ENCODE assay signal across 9 cellular contexts in the genomic region with DNA sequence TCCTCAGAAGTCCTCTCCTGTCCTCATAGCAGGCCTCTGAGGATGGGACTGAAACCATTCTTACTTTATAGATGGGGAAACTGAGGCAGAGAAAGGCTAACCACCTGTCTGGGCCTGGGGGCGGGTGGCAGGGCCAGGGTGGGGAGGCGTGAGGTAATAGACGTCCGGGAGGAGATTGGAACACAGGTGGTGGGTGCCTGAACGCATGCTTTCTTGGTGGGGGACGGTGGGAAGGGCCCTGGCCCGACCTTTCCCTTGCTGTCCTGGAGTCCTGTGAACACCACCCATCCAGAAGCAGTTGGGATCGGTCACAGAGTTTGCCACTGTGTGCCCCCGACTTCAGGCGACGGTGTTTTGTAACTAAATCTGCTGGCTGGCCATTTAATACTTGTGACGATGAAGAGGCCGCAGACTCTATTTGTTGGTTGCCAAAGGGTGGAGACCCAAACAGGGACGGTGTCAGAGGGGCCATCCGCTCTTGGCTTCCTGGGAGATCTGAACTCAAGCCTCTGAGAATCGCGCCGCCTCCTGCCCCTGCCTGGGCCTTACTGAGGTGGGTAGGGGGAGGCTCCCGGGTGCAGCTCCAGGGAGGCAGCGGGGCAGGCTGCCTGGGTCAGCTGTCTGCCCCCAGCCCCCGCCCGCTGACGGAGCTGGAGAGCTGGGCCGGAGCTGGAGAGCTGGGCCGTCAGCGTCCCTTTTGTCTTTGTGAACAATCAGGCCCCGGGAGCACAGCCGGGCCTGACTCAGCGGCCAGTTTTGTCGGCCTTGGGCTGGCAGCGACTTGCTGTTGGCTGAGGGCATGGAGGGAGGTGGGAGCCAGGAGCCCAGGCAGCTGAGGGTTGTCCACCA. TPM values are rescaled to one million over a fixed set of nuclear protein-coding genes. Genes with fewer than 3 reads are reported as not detected.
DNase-seq lines count a peak whose midpoint lies in the region; ATAC-seq and TF ChIP-seq lines count a peak whose summit lies in the region.
"Had no signal": no experiment of that assay in that cellular context is flagged by ENCODE, and none has a peak within 500 bp of the region (broad histone marks: within the 10 kb centered on the region; RNA-seq: fewer than 3 reads in every experiment).

No MANE protein-coding gene starts in this region.

- intact Hi-C loops in mammary epithelial cell (cut with micrococcal nuclease), result loop anchor here (10.0 kb wide), 1 partner anchor 299 kb away; no protein-coding TSS in a partner anchor

- BruUV-seq in mammary epithelial cell (replicated peaks; lab: Mats Ljungman, UMichigan), result no TSS peak

- H3K4me3 ChIP-seq in mammary epithelial cell (replicated peaks in 1 of 3; ENCODE audit: insufficient read depth in 1 of 3, low read depth in 2 of 3, low read length in 3 of 3) (no peak overlapping the region), skin epidermis (no peak overlapping the region)

- no peaks in the 10 kb centered on the region for H3K36me3 ChIP-seq in mammary epithelial cell (ENCODE audit: insufficient read depth, low read length)

- H3K9me3 ChIP-seq in mammary epithelial cell (replicated peaks; ENCODE audit: insufficient read depth, low read length), result no peaks in the 10 kb centered on the region

- no peaks in the 10 kb centered on the region for H4K20me1 ChIP-seq in mammary epithelial cell (ENCODE audit: insufficient read depth, low read length)

- H3K4me1 ChIP-seq in mammary epithelial cell (ENCODE audit: insufficient read depth, low read length), result peaks cover 46% of the 10 kb centered on the region

- CTCF ChIA-PET in mammary epithelial cell (lab: Charles Lee; ENCODE audit: low non-redundant PET), result no interaction called here

- H3K27me3 ChIP-seq in mammary epithelial cell (ENCODE audit: insufficient read depth, low read length), result no peaks in the 10 kb centered on the region

- DNase-seq in M059J (ENCODE audit: low read depth) (peak; percentile 54), mammary epithelial cell (peak; percentile 74), iris pigment epithelial cell (ENCODE audit: low read depth) (peak; percentile 60), MV-4-11 (lab: John Stamatoyannopoulos, UW) (no peak)
- DNase-seq: activated CD8-positive, alpha-beta memory T cell treated with anti-CD3 and anti-CD28 coated beads, Interleukin-2, amount 50 U/mL, for 48 hours had no signal

- no peaks in the 10 kb centered on the region for H3K79me2 ChIP-seq in mammary epithelial cell (ENCODE audit: insufficient read depth, low read length)

- H3K27ac ChIP-seq in mammary epithelial cell (ENCODE audit: insufficient read depth, low read depth, low read length) (no peak overlapping the region), skin epidermis (peak overlapping the region in 11 of 21 experiments; percentile 12 to 69 (median 45))

- in situ Hi-C loops in mammary epithelial cell (cut with MboI; ENCODE audit: low sequenced_read_pairs in 2 of 2), result loop anchor here in 1 of 2 donors (25.0 kb wide), 1 partner anchor 817 kb away; no protein-coding TSS in a partner anchor

- H2AFZ ChIP-seq in mammary epithelial cell (ENCODE audit: low read depth, low read length), result peak overlapping the region; percentile 54

- dilution Hi-C loops in mammary epithelial cell (cut with HindIII; ENCODE audit: low sequenced_read_pairs), result loop anchor here (5.0 kb wide), 1 partner anchor 62 kb away; no protein-coding TSS in a partner anchor

- no peak overlapping the region for H3K9ac ChIP-seq in mammary epithelial cell (ENCODE audit: insufficient read depth, low read length)

- peak overlapping the region; percentile 70 for H3K4me2 ChIP-seq in mammary epithelial cell (ENCODE audit: insufficient read depth, low read depth, low read length)

- TF ChIP-seq CTCF in mammary epithelial cell (conservative IDR thresholded peaks at IDR 0.05 in 1 of 2, IDR thresholded peaks at IDR 0.05 in 1 of 2; ENCODE audit: extremely low read depth in 1 of 2, insufficient read depth in 1 of 2, low read depth in 1 of 2, low read length in 2 of 2), result no peak

- ATAC-seq in HG02571 (IDR thresholded peaks at IDR 0.05; ENCODE audit: unreplicated experiment), result no peak
- ATAC-seq in GM19351 (IDR thresholded peaks at IDR 0.05; ENCODE audit: unreplicated experiment), result no peak
- no peak for ATAC-seq in GM18511 (IDR thresholded peaks at IDR 0.05; ENCODE audit: unreplicated experiment)

- 17% methylated on average over 18 of the region's 31 CpGs for WGBS in mammary epithelial cell (ENCODE audit: low coverage, missing lambda C conversion rate)

RNA-seq across cellular contexts. Expression of gene RBM38, which starts 4.1 kb away (rescaled TPM):
- 14.0 and 16.1 TPM in 2 replicates for total RNA-seq in M059J (2014; rRNA removed; shearing (Covaris generic))
- 10 to 100 TPM; 16.2 to 21.2 TPM for total RNA-seq in mammary epithelial cell
- polyA plus RNA-seq in mammary epithelial cell, result 15.4 TPM
- 5.9 TPM for polyA minus RNA-seq in mammary epithelial cell

RNA-seq across cellular contexts. Expression of gene RAE1, which starts 44.3 kb away (rescaled TPM):
- total RNA-seq in M059J (2014; rRNA removed; shearing (Covaris generic)), result 69.8 and 94.2 TPM in 2 replicates
- total RNA-seq in mammary epithelial cell, result 10 to 100 TPM; 30.2 to 34.7 TPM
- polyA plus RNA-seq in mammary epithelial cell, result 42.3 TPM
- 38.7 TPM for polyA minus RNA-seq in mammary epithelial cell
